25 cellular contexts compared by ENCODE assay signal in genomic region chr7:92013611-92014010, GRCh38.
"Had no signal": no experiment of that assay in that cellular context is flagged by ENCODE, and none has a peak within 500 bp of the region (broad histone marks: within the 10 kb centered on the region; RNA-seq: fewer than 3 reads in every experiment).

No MANE protein-coding gene starts in this region.

- H3K9me3 ChIP-seq: lower lobe of right lung, pancreas, prostate gland, testis, thyroid gland, vagina had no signal

- H3K4me1 ChIP-seq: left lung, lower lobe of right lung, pancreas, prostate gland, spleen, testis, thyroid gland, upper lobe of left lung, vagina had no signal

- H3K36me3 ChIP-seq: prostate gland had no signal

- DNase-seq: hippocampal formation; kidney; left colon; left lung; lower lobe of right lung; mammary epithelial cell; mesenchymal stem cell; naive thymus-derived CD8-positive, alpha-beta T cell; nucleus accumbens; pancreas; posterior cingulate gyrus; retina; right cardiac atrium; spleen; stimulated activated CD4-positive, alpha-beta T cell treated with anti-CD3 and anti-CD28 coated beads, Interleukin-4, amount 100 ng/mL, for 4 hours; stimulated activated CD8-positive, alpha-beta memory T cell treated with anti-CD3 and anti-CD28 coated beads, Interleukin-4, amount 100 ng/mL, for 48 hours; stimulated activated naive CD4-positive, alpha-beta T cell treated with Interleukin-2 at 50 U/mL for 16 hours; stomach; testis; thyroid gland; transverse colon had no signal

- H3K27me3 ChIP-seq: left lung, pancreas, spleen, stomach, testis, thyroid gland, transverse colon, upper lobe of left lung, vagina had no signal

- FAIRE-seq: kidney, pancreas had no signal

- H3K27ac ChIP-seq: left lung, lower lobe of right lung, pancreas, prostate gland, skin epidermis, spleen, stomach, testis, thyroid gland, transverse colon, upper lobe of left lung, vagina had no signal

- H3K4me3 ChIP-seq: left lung, lower lobe of right lung, pancreas, prostate gland, skin epidermis, spleen, stomach, testis, thyroid gland, transverse colon, upper lobe of left lung, vagina had no signal
